ENCODE assay signal across 15 cellular contexts in the genomic region with DNA sequence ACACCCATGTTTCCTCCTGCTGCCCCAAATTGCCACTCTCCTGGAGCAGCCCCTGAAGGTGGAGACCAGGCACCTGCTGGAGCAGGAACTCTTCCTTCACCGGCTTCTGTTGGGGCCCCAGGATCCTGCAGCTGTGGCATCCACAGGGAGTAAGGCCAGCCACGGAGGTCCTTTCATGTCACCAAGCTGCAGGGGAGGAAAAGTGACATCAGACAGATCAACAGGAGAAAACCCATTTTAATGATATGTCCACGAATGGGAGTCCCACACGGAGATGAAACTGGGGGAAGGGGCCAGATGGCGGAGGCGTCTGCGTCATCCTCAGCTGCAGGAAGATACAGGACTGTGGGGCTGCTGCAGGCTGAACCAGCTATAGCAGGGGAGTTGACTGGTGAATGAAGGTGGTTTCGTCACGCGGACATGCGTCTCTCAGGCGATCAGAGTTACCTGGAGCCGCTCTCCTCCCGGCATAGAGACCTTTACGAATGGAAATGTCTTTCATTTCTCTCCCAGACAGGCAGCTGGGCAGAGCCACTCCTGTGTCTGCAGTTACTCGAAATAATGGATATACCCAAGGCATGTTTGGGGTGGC. TPM values are rescaled to one million over a fixed set of nuclear protein-coding genes. Genes with fewer than 3 reads are reported as not detected.
DNase-seq lines count a peak whose midpoint lies in the region; ATAC-seq and TF ChIP-seq lines count a peak whose summit lies in the region.
"Had no signal": no experiment of that assay in that cellular context is flagged by ENCODE, and none has a peak within 500 bp of the region (broad histone marks: within the 10 kb centered on the region; RNA-seq: fewer than 3 reads in every experiment).

No MANE protein-coding gene starts in this region.

- TF ChIP-seq EP300 in sigmoid colon (IDR thresholded peaks at IDR 0.05): no peak

- peaks cover 11% of the 10 kb centered on the region for H3K9me3 Mint-ChIP-seq in glutamatergic neuron (ENCODE audit: unreplicated experiment)
- H3K9me3 Mint-ChIP-seq: CD4-positive, alpha-beta T cell had no signal

- WGBS in sigmoid colon, 2 donors: 84 to 91% methylated on average over 16 of the region's 16 CpGs
- 86 to 92% (median 89%) methylated on average over 16 of the region's 16 CpGs for WGBS in adrenal gland, 4 donors

- H3K27me3 ChIP-seq in sigmoid colon (peaks cover 4 to 36% (median 21%) of the 10 kb centered on the region in 3 donors), adrenal gland (no peaks in the 10 kb centered on the region)

- no peak for TF ChIP-seq POLR2A in sigmoid colon (IDR thresholded peaks at IDR 0.05)
- no peak for TF ChIP-seq POLR2A in adrenal gland (IDR thresholded peaks at IDR 0.05)

- H3K27ac Mint-ChIP-seq in glutamatergic neuron (ENCODE audit: unreplicated experiment): no peak overlapping the region
- H3K27ac Mint-ChIP-seq: CD4-positive, alpha-beta T cell had no signal

- ATAC-seq in left cardiac atrium (no peak), left ventricle myocardium superior (no peak), GM21367 (IDR thresholded peaks at IDR 0.05; ENCODE audit: unreplicated experiment) (no peak), HG03565 (IDR thresholded peaks at IDR 0.05; ENCODE audit: unreplicated experiment) (no peak)
- ATAC-seq: GM12878 had no signal

- intact Hi-C loops in left cardiac atrium (cut with DNase I) (no loop called here), left ventricle myocardium superior (cut with micrococcal nuclease) (no loop called here), sigmoid colon (cut with DNase I) (no loop called here), adrenal gland (cut with DNase I) (no loop called here)

- H3K4me1 Mint-ChIP-seq in glutamatergic neuron (ENCODE audit: low read depth, unreplicated experiment): peaks cover 25% of the 10 kb centered on the region

- no peaks in the 10 kb centered on the region for H3K36me3 Mint-ChIP-seq in glutamatergic neuron (ENCODE audit: unreplicated experiment)

- peaks cover 4% of the 10 kb centered on the region for H3K27me3 Mint-ChIP-seq in glutamatergic neuron (ENCODE audit: unreplicated experiment)

- no peak overlapping the region for H3K27ac ChIP-seq in sigmoid colon
- no peak overlapping the region for H3K27ac ChIP-seq in adrenal gland
- H3K27ac ChIP-seq: GM23248 had no signal

- H3K36me3 ChIP-seq in sigmoid colon (no peaks in the 10 kb centered on the region), adrenal gland (replicated peaks in 1 of 2) (no peaks in the 10 kb centered on the region)

- no peak overlapping the region for H3K4me3 Mint-ChIP-seq in glutamatergic neuron (ENCODE audit: unreplicated experiment)
- H3K4me3 Mint-ChIP-seq: B cell; CD4-positive, alpha-beta T cell had no signal

- H3K4me3 ChIP-seq in sigmoid colon: no peak overlapping the region
- no peak overlapping the region for H3K4me3 ChIP-seq in adrenal gland
- H3K4me3 ChIP-seq: GM12878, GM23248 had no signal

- no peaks in the 10 kb centered on the region for H3K4me1 ChIP-seq in sigmoid colon
- H3K4me1 ChIP-seq in adrenal gland (replicated peaks in 1 of 2): no peaks in the 10 kb centered on the region

- no peak for TF ChIP-seq CTCF in glutamatergic neuron (IDR thresholded peaks at IDR 0.05; ENCODE audit: partially characterized antibody, unreplicated experiment)
- TF ChIP-seq CTCF in sigmoid colon (IDR thresholded peaks at IDR 0.05): no peak
- no peak for TF ChIP-seq CTCF in adrenal gland (IDR thresholded peaks at IDR 0.05)

- no peaks in the 10 kb centered on the region for H3K9me3 ChIP-seq in sigmoid colon
- H3K9me3 ChIP-seq in adrenal gland (replicated peaks in 1 of 3): no peaks in the 10 kb centered on the region

- peak; percentile 10 for DNase-seq in left cardiac atrium
- DNase-seq in left ventricle myocardium superior: no peak
- DNase-seq in glutamatergic neuron: peak; percentile 14
- peak; percentile 50 for DNase-seq in sigmoid colon
- DNase-seq in adrenal gland: no peak
- DNase-seq: C1 segment of cervical spinal cord; Calu3; CD4-positive, alpha-beta T cell; DMS 273 treated with DMSO at 0.1 percent for 48 hours had no signal

RNA-seq across cellular contexts. Expression of a gene that starts 9.9 kb away (rescaled TPM):
- total RNA-seq in left cardiac atrium (under 1 TPM in 1 of 2 donors, not detected in 1; 0.06 TPM), left ventricle myocardium superior (0.05 TPM), glutamatergic neuron (ENCODE audit: unreplicated experiment) (13.0 TPM), sigmoid colon (not detected), adrenal gland (under 1 TPM in 2 of 8 donors, not detected in 6; 0.15 to 0.18 TPM)
- polyA plus RNA-seq in sigmoid colon (under 1 TPM in 2 of 3 donors, not detected in 1; 0.22 to 0.69 TPM), adrenal gland (under 1 TPM; 0.03 to 0.13 (median 0.08) TPM)
- total RNA-seq: CD4-positive, alpha-beta T cell; GM23248; HT1080 had no signal
- polyA plus RNA-seq: GM23248 had no signal

RNA-seq across cellular contexts. Expression of a gene that starts 12.3 kb away (rescaled TPM):
- total RNA-seq in left cardiac atrium (10 to 100 TPM; 11.3 to 11.8 TPM), left ventricle myocardium superior (12.5 TPM), glutamatergic neuron (ENCODE audit: unreplicated experiment) (47.7 TPM), sigmoid colon (10 to 100 TPM; 11.4 to 17.2 (median 14.8) TPM), adrenal gland (10 to 100 TPM in 7 of 8 donors, 1 to 10 TPM in 1; 5.1 to 22.6 (median 18.1) TPM)
- polyA plus RNA-seq in sigmoid colon (10 to 100 TPM; 17.4 to 24.2 (median 18.7) TPM), adrenal gland (10 to 100 TPM in 2 of 3 donors, 1 to 10 TPM in 1; 8.2 to 29.6 (median 22.8) TPM)

RNA-seq across cellular contexts. Expression of a gene that starts 37.4 kb away (rescaled TPM):
- total RNA-seq in left cardiac atrium (10 to 100 TPM; 41.3 to 42.6 TPM), left ventricle myocardium superior (48.6 TPM), glutamatergic neuron (ENCODE audit: unreplicated experiment) (43.1 TPM), sigmoid colon (10 to 100 TPM; 34.9 to 51.8 (median 43.2) TPM), adrenal gland (10 to 100 TPM; 21.6 to 52.1 (median 44.4) TPM)
- polyA plus RNA-seq in sigmoid colon (100 to 1,000 TPM in 1 of 3 donors, 10 to 100 TPM in 2; 43.6 to 105 (median 85.9) TPM), adrenal gland (10 to 100 TPM; 15.8 to 49.7 (median 20.6) TPM)

RNA-seq across cellular contexts. Expression of a gene that starts 50.9 kb away (rescaled TPM):
- total RNA-seq in left cardiac atrium (10 to 100 TPM; 12.4 to 15.8 TPM), left ventricle myocardium superior (11.6 TPM), glutamatergic neuron (ENCODE audit: unreplicated experiment) (64.7 TPM), sigmoid colon (10 to 100 TPM in 2 of 4 donors, 1 to 10 TPM in 2; 4.3 to 31.9 (median 12.2) TPM), adrenal gland (10 to 100 TPM in 3 of 8 donors, 1 to 10 TPM in 5; 2.6 to 12.5 (median 8.2) TPM)
- polyA plus RNA-seq in sigmoid colon (1 to 10 TPM in 2 of 3 donors, not detected in 1; 2.4 to 9.8 TPM), adrenal gland (10 to 100 TPM in 2 of 3 donors, under 1 TPM in 1; 0.15 to 29.2 (median 16.2) TPM)

Comparison
In these comparisons a context has a peak if more than half of its experiments do, and no peak if none do; other contexts are left out.
1. DNase-seq: peak in left cardiac atrium (single experiment), glutamatergic neuron (single experiment) and sigmoid colon (single experiment); none in left ventricle myocardium superior (single experiment) and adrenal gland (0 of 7).
2. RNA of a gene that starts 9.9 kb away (total RNA-seq): 13.0 TPM in glutamatergic neuron (single experiment); 0.15 to 0.18 TPM in adrenal gland, 0.06 TPM in left cardiac atrium, 0.05 TPM in left ventricle myocardium superior (single experiment) and not detected in sigmoid colon; every median in the first group is over 10 times any median in the second.